In the genomic region with DNA sequence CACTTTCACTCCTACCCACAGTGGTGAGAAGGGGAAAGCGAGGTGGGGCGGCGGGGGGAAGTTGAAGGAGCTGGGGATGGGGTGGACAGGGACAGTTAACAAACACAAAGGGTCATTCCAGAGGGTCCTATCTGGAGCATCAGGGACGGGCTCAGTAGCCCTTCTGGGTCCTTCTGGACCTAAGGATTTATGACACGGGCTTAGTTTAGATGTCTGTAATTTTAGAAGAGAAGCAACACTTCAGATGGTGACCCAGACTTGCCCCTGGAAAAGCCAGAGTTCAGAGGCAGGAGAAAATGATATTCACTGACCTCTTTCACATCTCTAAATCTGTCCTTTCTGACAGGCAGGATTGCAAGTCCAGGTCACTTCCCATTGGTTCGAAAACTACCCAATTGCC, we compare ENCODE assay signal across 24 cellular contexts.
"Had no signal": no experiment of that assay in that cellular context is flagged by ENCODE, and none has a peak within 500 bp of the region (broad histone marks: within the 10 kb centered on the region; RNA-seq: fewer than 3 reads in every experiment).

No MANE protein-coding gene starts in this region.

- H3K27me3 Mint-ChIP-seq: stimulated activated naive B cell treated with anti-CD40 and anti-IgM and Interleukin-4, amounts not matched to agents 10 μg/mL and 1 μg/mL and 100 μg/mL, for 72 hours; type B pancreatic cell had no signal

- H3K9me3 Mint-ChIP-seq: stimulated activated naive CD8-positive, alpha-beta T cell treated with anti-CD3 and anti-CD28 coated beads, Interleukin-15, Interleukin-2, amounts not matched to agents 100 ng/mL and 50 ng/mL, for 24 hours had no signal

- DNase-seq: stimulated activated CD4-positive, alpha-beta T cell treated with anti-CD3 and anti-CD28 coated beads, Interleukin-2, amount 100 ng/mL, for 48 hours; stimulated activated CD4-positive, alpha-beta T cell treated with anti-CD3 and anti-CD28 coated beads, Interleukin-4, amount 100 ng/mL, for 1 hour; stimulated activated CD4-positive, alpha-beta T cell treated with anti-CD3 and anti-CD28 coated beads, Interleukin-4, amount 100 ng/mL, for 24 hours; stimulated activated CD4-positive, alpha-beta T cell treated with anti-CD3 and anti-CD28 coated beads, Interleukin-4, amount 100 ng/mL, for 4 hours; stimulated activated CD8-positive, alpha-beta memory T cell treated with anti-CD3 and anti-CD28 coated beads, Interleukin-4, amount 100 ng/mL, for 48 hours; stimulated activated naive B cell treated with anti-CD40 and anti-IgM and Interleukin-4, amounts not matched to agents 10 μg/mL and 1 μg/mL and 100 μg/mL, for 72 hours; stimulated activated naive CD4-positive, alpha-beta T cell; stimulated activated naive CD4-positive, alpha-beta T cell treated with Interleukin-2 at 50 U/mL for 16 hours; stimulated activated naive CD8-positive, alpha-beta T cell treated with anti-CD3 and anti-CD28 coated beads, Interleukin-15, amount 100 ng/mL, for 72 hours; stimulated activated naive CD8-positive, alpha-beta T cell treated with anti-CD3 and anti-CD28 coated beads, Interleukin-15, Interleukin-2, amounts not matched to agents 100 U/mL and 50 U/mL, for 24 hours; stomach; substantia nigra; testis; thyroid gland; tibial artery; transverse colon; trophoblast cell; upper lobe of left lung; upper lobe of right lung; uterus had no signal

- H3K4me3 Mint-ChIP-seq: stimulated activated effector memory CD8-positive, alpha-beta T cell treated with anti-CD3 and anti-CD28 coated beads, Interleukin-12 subunit alpha, Interleukin-12 subunit beta, amount 100 ng/mL, for 72 hours; stimulated activated memory B cell treated with anti-CD40 and anti-IgM and Interleukin-4, amounts not matched to agents 10 μg/mL and 1 μg/mL and 100 μg/mL, for 72 hours; stimulated activated naive B cell treated with anti-CD40 and anti-IgM and Interleukin-4, amounts not matched to agents 10 μg/mL and 1 μg/mL and 100 μg/mL, for 72 hours; stimulated activated naive CD8-positive, alpha-beta T cell treated with anti-CD3 and anti-CD28 coated beads, Interleukin-15, amount 100 ng/mL, for 72 hours; stimulated activated naive CD8-positive, alpha-beta T cell treated with anti-CD3 and anti-CD28 coated beads, Interleukin-15, Interleukin-2, amounts not matched to agents 100 ng/mL and 50 ng/mL, for 24 hours; type B pancreatic cell had no signal

- H3K27ac Mint-ChIP-seq: stimulated activated effector memory CD8-positive, alpha-beta T cell treated with anti-CD3 and anti-CD28 coated beads, Interleukin-12 subunit alpha, Interleukin-12 subunit beta, amount 100 ng/mL, for 72 hours; stimulated activated memory B cell treated with anti-CD40 and anti-IgM and Interleukin-4, amounts not matched to agents 10 μg/mL and 1 μg/mL and 100 μg/mL, for 72 hours; stimulated activated naive B cell treated with anti-CD40 and anti-IgM and Interleukin-4, amounts not matched to agents 10 μg/mL and 1 μg/mL and 100 μg/mL, for 72 hours; stimulated activated naive CD8-positive, alpha-beta T cell treated with anti-CD3 and anti-CD28 coated beads, Interleukin-15, amount 100 ng/mL, for 72 hours; stimulated activated naive CD8-positive, alpha-beta T cell treated with anti-CD3 and anti-CD28 coated beads, Interleukin-15, Interleukin-2, amounts not matched to agents 100 ng/mL and 50 ng/mL, for 24 hours; type B pancreatic cell had no signal

- H3K36me3 Mint-ChIP-seq: stimulated activated effector memory CD8-positive, alpha-beta T cell treated with anti-CD3 and anti-CD28 coated beads, Interleukin-12 subunit alpha, Interleukin-12 subunit beta, amount 100 ng/mL, for 72 hours; stimulated activated memory B cell treated with anti-CD40 and anti-IgM and Interleukin-4, amounts not matched to agents 10 μg/mL and 1 μg/mL and 100 μg/mL, for 72 hours; stimulated activated naive B cell treated with anti-CD40 and anti-IgM and Interleukin-4, amounts not matched to agents 10 μg/mL and 1 μg/mL and 100 μg/mL, for 72 hours had no signal

- H3K4me1 Mint-ChIP-seq: stimulated activated effector memory CD8-positive, alpha-beta T cell treated with anti-CD3 and anti-CD28 coated beads, Interleukin-12 subunit alpha, Interleukin-12 subunit beta, amount 100 ng/mL, for 72 hours; stimulated activated memory B cell treated with anti-CD40 and anti-IgM and Interleukin-4, amounts not matched to agents 10 μg/mL and 1 μg/mL and 100 μg/mL, for 72 hours; stimulated activated naive B cell treated with anti-CD40 and anti-IgM and Interleukin-4, amounts not matched to agents 10 μg/mL and 1 μg/mL and 100 μg/mL, for 72 hours; stimulated activated naive CD8-positive, alpha-beta T cell treated with anti-CD3 and anti-CD28 coated beads, Interleukin-15, amount 100 ng/mL, for 72 hours had no signal
